ENCODE assay signal across 22 cellular contexts in genomic region chr13:64293923-64294322, GRCh38.
"Had no signal": no experiment of that assay in that cellular context is flagged by ENCODE, and none has a peak within 500 bp of the region (broad histone marks: within the 10 kb centered on the region; RNA-seq: fewer than 3 reads in every experiment).

No MANE protein-coding gene starts in this region.

- H3K36me3 ChIP-seq: adrenal gland, breast epithelium, left lung, prostate gland, spleen, thoracic aorta, vagina had no signal

- H3K27ac ChIP-seq: adrenal gland, breast epithelium, coronary artery, epithelial cell of prostate, left lung, prostate gland, spleen, thoracic aorta, vagina had no signal

- DNase-seq: activated CD4-positive, alpha-beta T cell treated with anti-CD3 and anti-CD28 coated beads, Interleukin-2, amount 50 U/mL, for 4 hours; activated CD8-positive, alpha-beta memory T cell treated with anti-CD3 and anti-CD28 coated beads for 24 hours; activated CD8-positive, alpha-beta memory T cell treated with anti-CD3 and anti-CD28 coated beads, Interleukin-2, amount 50 U/mL, for 4 hours; activated T-cell treated with anti-CD3 and anti-CD28 coated beads, Interleukin-2, amount 50 U/mL, for 24 hours; adrenal gland; endodermal cell; foreskin melanocyte; immature natural killer cell; kidney glomerular epithelial cell; left lung; natural killer cell; spleen; stimulated activated CD4-positive, alpha-beta T cell treated with anti-CD3 and anti-CD28 coated beads, Interleukin-4, amount 100 ng/mL, for 24 hours; stimulated activated naive CD4-positive, alpha-beta T cell treated with Interleukin-2 at 50 U/mL for 16 hours had no signal

- H3K27me3 ChIP-seq: adrenal gland, breast epithelium, left lung, spleen, vagina had no signal

- H3K4me3 ChIP-seq: adrenal gland, breast epithelium, coronary artery, left lung, lung, prostate gland, spleen, thoracic aorta, vagina had no signal

- ATAC-seq: activated T-helper 17 cell treated with anti-CD3 and anti-CD28 coated beads, Interleukin-2, amount 50 U/mL, for 72 hours; left lung; natural killer cell had no signal
